Comparison of ENCODE assay signal across 16 cellular contexts in the genomic region with DNA sequence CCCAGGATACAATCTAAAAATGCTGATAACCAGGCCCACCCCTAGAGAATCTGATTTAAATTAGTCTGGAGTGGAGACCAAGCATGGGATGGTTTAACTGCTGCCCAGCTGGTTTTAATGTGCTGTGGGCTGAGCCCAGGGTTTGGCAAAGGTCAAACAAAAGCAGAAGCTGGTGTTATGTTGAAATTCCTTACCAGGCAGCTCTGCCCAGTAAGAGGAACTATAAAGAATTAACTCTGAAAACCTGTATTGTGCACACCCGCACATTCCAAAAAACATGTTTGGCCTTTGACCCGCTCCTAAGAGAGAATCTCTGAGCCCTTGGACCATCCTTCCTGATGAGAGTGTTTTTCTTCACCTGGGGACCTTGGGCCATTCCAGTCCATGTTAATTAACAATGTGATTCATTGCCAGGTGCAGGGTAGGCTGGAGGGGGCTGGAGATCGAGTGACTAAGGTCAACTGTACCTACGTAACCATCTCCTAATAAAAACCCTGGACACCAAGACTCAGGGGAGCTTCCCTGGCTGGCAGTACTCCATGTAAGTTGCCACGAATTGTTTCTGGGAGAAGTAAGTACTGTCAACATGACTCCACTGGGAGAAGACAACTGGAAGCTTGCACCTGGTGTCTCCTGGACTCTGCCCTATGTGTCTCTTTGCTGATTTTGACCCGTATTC. TPM values are rescaled to one million over a fixed set of nuclear protein-coding genes. Genes with fewer than 3 reads are reported as not detected.
A peak's percentile ranks its signal among the peaks of the same experiment; 100 is the strongest.
DNase-seq lines count a peak whose midpoint lies in the region; ATAC-seq and TF ChIP-seq lines count a peak whose summit lies in the region.
"Had no signal": no experiment of that assay in that cellular context is flagged by ENCODE, and none has a peak within 500 bp of the region (broad histone marks: within the 10 kb centered on the region; RNA-seq: fewer than 3 reads in every experiment).

No MANE protein-coding gene starts in this region.

- H3K4me2 ChIP-seq in neuronal stem cell (ENCODE audit: insufficient read depth, low read length, poor library complexity, severe bottlenecking): no peak overlapping the region

- no peak overlapping the region for H2AK5ac ChIP-seq in neuronal stem cell (ENCODE audit: low read depth, low read length)

- no peak overlapping the region for H3K4ac ChIP-seq in neuronal stem cell (ENCODE audit: low read length)

- H3K4me3 ChIP-seq in HL-60 (replicated peaks; ENCODE audit: insufficient read depth, low read length) (no peak overlapping the region), right cardiac atrium (ENCODE audit: low read length) (no peak overlapping the region), stomach smooth muscle (ENCODE audit: low read length in 2 of 2) (no peak overlapping the region), neuronal stem cell (ENCODE audit: low read length in 2 of 2) (no peak overlapping the region)
- H3K4me3 ChIP-seq: pancreas had no signal

- H3K36me3 ChIP-seq in stomach smooth muscle (ENCODE audit: control insufficient read depth in 2 of 2, insufficient read depth in 2 of 2, low read length in 2 of 2) (no peaks in the 10 kb centered on the region), neuronal stem cell (replicated peaks in 1 of 2; ENCODE audit: control insufficient read depth in 2 of 2, insufficient read depth in 2 of 2, low read length in 2 of 2) (no peaks in the 10 kb centered on the region)
- H3K36me3 ChIP-seq: pancreas had no signal

- no peak overlapping the region for H2BK5ac ChIP-seq in neuronal stem cell (ENCODE audit: low read length)

- H3K27ac ChIP-seq in HL-60 (replicated peaks): peak overlapping the region; percentile 61
- peak overlapping the region; percentile 13 for H3K27ac ChIP-seq in right cardiac atrium (ENCODE audit: low read length)
- H3K27ac ChIP-seq in stomach smooth muscle (ENCODE audit: low read length): peak overlapping the region; percentile 18
- H3K27ac ChIP-seq in neuronal stem cell (replicated peaks; ENCODE audit: low read length): no peak overlapping the region
- H3K27ac ChIP-seq: foreskin keratinocyte, pancreas had no signal

- H3K4me1 ChIP-seq in right cardiac atrium (ENCODE audit: control insufficient read depth, insufficient read depth, low read length) (no peaks in the 10 kb centered on the region), stomach smooth muscle (ENCODE audit: control insufficient read depth, insufficient read depth, low read length) (peaks cover 4% of the 10 kb centered on the region), neuronal stem cell (ENCODE audit: control insufficient read depth in 2 of 2, insufficient read depth in 1 of 2, low read depth in 1 of 2, low read length in 2 of 2) (peaks cover 0 to 2% of the 10 kb centered on the region in 2 donors)
- H3K4me1 ChIP-seq: foreskin keratinocyte had no signal

- H4K91ac ChIP-seq in neuronal stem cell (ENCODE audit: low read depth, low read length, poor library complexity): no peak overlapping the region

- H3K23ac ChIP-seq in neuronal stem cell (ENCODE audit: low read depth, low read length, poor library complexity): no peak overlapping the region

- H3K18ac ChIP-seq in neuronal stem cell (ENCODE audit: low read length): no peak overlapping the region

- H3K27me3 ChIP-seq in HL-60 (ENCODE audit: insufficient read depth, poor library complexity, severe bottlenecking): no peaks in the 10 kb centered on the region
- no peaks in the 10 kb centered on the region for H3K27me3 ChIP-seq in right cardiac atrium (ENCODE audit: control insufficient read depth, insufficient read depth)
- H3K27me3 ChIP-seq in stomach smooth muscle (ENCODE audit: control insufficient read depth in 1 of 2, insufficient read depth in 2 of 2, low read length in 2 of 2): no peaks in the 10 kb centered on the region
- H3K27me3 ChIP-seq in neuronal stem cell (ENCODE audit: control insufficient read depth in 3 of 3, insufficient read depth in 3 of 3, low read depth in 1 of 3, low read length in 3 of 3): no peaks in the 10 kb centered on the region
- H3K27me3 ChIP-seq: pancreas had no signal

- H3K79me1 ChIP-seq in neuronal stem cell (ENCODE audit: low read depth, low read length): no peaks in the 10 kb centered on the region

- DNase-seq in HL-60 (ENCODE audit: low read depth in 1 of 2, low spot score in 1 of 2) (peak; percentile 77 to 86), SKM-1 (lab: John Stamatoyannopoulos, UW; ENCODE audit: unreplicated experiment) (peak; percentile 91), right cardiac atrium (no peak), middle frontal gyrus (ENCODE audit: extremely low spot score, low spot score) (no peak), neuronal stem cell (ENCODE audit: low spot score) (no peak), NCI-H345 (lab: John Stamatoyannopoulos, UW) (no peak)
- DNase-seq: activated CD4-positive, alpha-beta T cell treated with anti-CD3 and anti-CD28 coated beads, Interleukin-2, amount 50 U/mL, for 4 hours; activated naive CD4-positive, alpha-beta T cell treated with anti-CD3 and anti-CD28 coated beads, Interleukin-2, amount 50 U/mL, for 16 hours; COR-L47; foreskin keratinocyte; NCI-H82; pancreas; stimulated activated CD4-positive, alpha-beta T cell treated with anti-CD3 and anti-CD28 coated beads, Interleukin-2, amount 100 ng/mL, for 24 hours; T-helper 1 cell had no signal

- WGBS in right cardiac atrium: 77% methylated on average over 6 of the region's 6 CpGs
- WGBS in neuronal stem cell (ENCODE audit: extremely low coverage in 2 of 2, insufficient read length in 2 of 2, insufficient replicate concordance in 1 of 2), 2 donors: no CpG with 5 or more reads among the region's 6 CpGs

- H4K8ac ChIP-seq in neuronal stem cell (ENCODE audit: low read depth, low read length): no peak overlapping the region

- H3K9me3 ChIP-seq in right cardiac atrium (ENCODE audit: control insufficient read depth, low read length): no peaks in the 10 kb centered on the region
- no peaks in the 10 kb centered on the region for H3K9me3 ChIP-seq in stomach smooth muscle (ENCODE audit: control insufficient read depth in 2 of 2, low read length in 2 of 2)
- H3K9me3 ChIP-seq in neuronal stem cell (replicated peaks in 1 of 2; ENCODE audit: control insufficient read depth in 2 of 2, insufficient read depth in 1 of 2, low read depth in 1 of 2, low read length in 2 of 2): no peaks in the 10 kb centered on the region
- H3K9me3 ChIP-seq: pancreas had no signal

- H2BK12ac ChIP-seq in neuronal stem cell (ENCODE audit: low read length): no peak overlapping the region

- H2AFZ ChIP-seq in neuronal stem cell (ENCODE audit: low read length): no peak overlapping the region

- TF ChIP-seq CTCF in HL-60 (IDR thresholded peaks at IDR 0.05; ENCODE audit: insufficient read depth, low read length): no peak

- H2BK15ac ChIP-seq in neuronal stem cell (ENCODE audit: low read length): no peak overlapping the region

- no peak overlapping the region for H3K9ac ChIP-seq in stomach smooth muscle (ENCODE audit: low read length in 2 of 2)
- no peak overlapping the region for H3K9ac ChIP-seq in neuronal stem cell (ENCODE audit: low read depth, low read length, poor library complexity)

- H2BK120ac ChIP-seq in neuronal stem cell (ENCODE audit: low read depth, low read length): no peak overlapping the region

- intact Hi-C loops in right cardiac atrium (cut with DNase I): no loop called here

- no peak overlapping the region for H3K14ac ChIP-seq in neuronal stem cell (ENCODE audit: low read length)

- peak; percentile 57 to 61 for ATAC-seq in right cardiac atrium
- ATAC-seq: foreskin keratinocyte; stimulated activated memory B cell treated with anti-CD40 and anti-IgM and Interleukin-4, amounts not matched to agents 10 μg/mL and 1 μg/mL and 100 μg/mL, for 72 hours had no signal

RNA-seq across cellular contexts. Expression of a gene that starts 10.9 kb away (rescaled TPM):
- 1 to 10 TPM in 1 of 4 donors, under 1 TPM in 2, not detected in 1; 0.26 to 1.8 (median 0.96) TPM for total RNA-seq in right cardiac atrium
- polyA plus RNA-seq in right cardiac atrium: 0.84 TPM
- 1.3 TPM for polyA plus RNA-seq in neuronal stem cell (2013, experiment 1 of 2)
- 1.7 TPM for polyA plus RNA-seq in neuronal stem cell (2013, experiment 2 of 2)

RNA-seq across cellular contexts. Expression of a gene that starts 42.1 kb away (rescaled TPM):
- total RNA-seq in right cardiac atrium: 100 to 1,000 TPM; 179 to 274 (median 239) TPM
- 348 TPM for polyA plus RNA-seq in right cardiac atrium
- polyA plus RNA-seq in neuronal stem cell (2013, experiment 1 of 2): 130 TPM
- polyA plus RNA-seq in neuronal stem cell (2013, experiment 2 of 2): 127 TPM

RNA-seq across cellular contexts. Expression of a gene that starts 47.1 kb away (rescaled TPM):
- 1 to 10 TPM; 1.4 to 2.4 (median 1.8) TPM for total RNA-seq in right cardiac atrium
- 1.2 TPM for polyA plus RNA-seq in right cardiac atrium
- polyA plus RNA-seq in neuronal stem cell (2013, experiment 1 of 2): 0.13 TPM
- polyA plus RNA-seq in neuronal stem cell (2013, experiment 2 of 2): 0.14 TPM

RNA-seq across cellular contexts. Expression of a gene that starts 59.6 kb away (rescaled TPM):
- 100 to 1,000 TPM; 480 to 768 (median 570) TPM for total RNA-seq in right cardiac atrium
- polyA plus RNA-seq in right cardiac atrium: 622 TPM
- polyA plus RNA-seq in neuronal stem cell (2013, experiment 1 of 2): not detected
- polyA plus RNA-seq in neuronal stem cell (2013, experiment 2 of 2): not detected
- total RNA-seq: foreskin keratinocyte had no signal
- polyA plus RNA-seq: foreskin keratinocyte had no signal

Comparison
In these comparisons a context has a peak if more than half of its experiments do, and no peak if none do; other contexts are left out.
1. DNase-seq: peak in HL-60 (2 of 2) and SKM-1 (single experiment); none in right cardiac atrium (0 of 3), middle frontal gyrus (single experiment), neuronal stem cell (single experiment) and NCI-H345 (single experiment).